ENCODE assay signal across 7 cellular contexts in the genomic region with DNA sequence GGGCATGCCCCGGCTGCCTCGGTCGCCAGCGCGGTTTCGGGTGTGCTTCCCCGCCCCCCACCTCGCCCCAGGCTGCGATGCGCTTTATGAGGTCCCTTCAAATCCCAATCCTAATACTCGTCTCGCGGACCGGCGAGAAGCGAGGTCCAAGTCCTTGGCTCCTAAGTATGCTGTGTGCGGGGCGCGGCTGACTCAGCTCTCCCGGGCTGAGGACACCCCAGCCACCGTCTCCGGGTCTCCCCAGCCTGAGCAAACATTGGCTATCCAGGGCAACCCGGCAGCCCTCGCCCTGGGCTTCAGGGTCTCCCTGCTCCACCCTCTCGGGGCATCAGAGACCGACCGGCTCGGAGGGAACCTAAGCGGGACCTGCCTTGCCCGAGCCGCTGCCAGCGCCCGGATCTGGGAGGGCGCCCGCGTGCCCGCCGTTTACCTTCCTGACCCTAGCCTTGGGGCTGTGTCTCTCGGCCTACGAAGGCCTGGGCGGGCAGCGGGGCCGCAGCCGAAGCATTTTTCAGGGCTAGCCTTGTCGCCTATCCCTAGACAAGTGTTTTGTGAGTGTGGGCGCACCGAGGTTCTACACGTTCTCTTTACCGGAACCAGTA. TPM values are rescaled to one million over a fixed set of nuclear protein-coding genes. Genes with fewer than 3 reads are reported as not detected.
A peak's percentile ranks its signal among the peaks of the same experiment; 100 is the strongest.
DNase-seq lines count a peak whose midpoint lies in the region; ATAC-seq, FAIRE-seq and TF ChIP-seq lines count a peak whose summit lies in the region.

No MANE protein-coding gene starts in this region.

- H3K36me3 Mint-ChIP-seq in activated naive CD8-positive, alpha-beta T cell treated with anti-CD3 and anti-CD28 coated beads, Interleukin-2, amount 10 ng/mL, durations not matched to agents 7 days and 5 days: peaks cover 28% of the 10 kb centered on the region

- no peaks in the 10 kb centered on the region for H3K9me3 ChIP-seq in Peyer's patch
- H3K9me3 ChIP-seq in pancreas: no peaks in the 10 kb centered on the region

- intact Hi-C loops in left cardiac atrium (cut with DNase I): loop anchor here (5.0 to 10.0 kb wide), 5 partner anchors 76 to 101 kb away; no protein-coding TSS in a partner anchor
- intact Hi-C loops in pancreas (cut with DNase I): no loop called here

- H3K4me1 ChIP-seq in Peyer's patch (peaks cover 0 to 30% (median 21%) of the 10 kb centered on the region in 4 donors), pancreas (peaks cover 0 to 17% (median 4%) of the 10 kb centered on the region in 3 donors)

- peaks cover 34% of the 10 kb centered on the region for H3K4me1 Mint-ChIP-seq in activated naive CD8-positive, alpha-beta T cell treated with anti-CD3 and anti-CD28 coated beads, Interleukin-2, amount 10 ng/mL, durations not matched to agents 7 days and 5 days

- no peaks in the 10 kb centered on the region for H3K27me3 Mint-ChIP-seq in activated naive CD8-positive, alpha-beta T cell treated with anti-CD3 and anti-CD28 coated beads, Interleukin-2, amount 10 ng/mL, durations not matched to agents 7 days and 5 days

- H3K27ac ChIP-seq in Peyer's patch (peak overlapping the region; percentile 85 to 94 (median 88)), pancreas (peak overlapping the region; percentile 23 to 80 (median 60))

- DNase-seq in GM12864 (ENCODE audit: low read depth): no peak
- peak; percentile 50 to 80 (median 77) for DNase-seq in Peyer's patch
- DNase-seq in activated naive CD8-positive, alpha-beta T cell treated with anti-CD3 and anti-CD28 coated beads, Interleukin-2, amount 10 ng/mL, durations not matched to agents 7 days and 5 days: peak; percentile 73
- DNase-seq in left cardiac atrium: peak; percentile 61
- peak; percentile 41 to 87 (median 57) for DNase-seq in pancreas
- DNase-seq in NCI-H1105 (lab: John Stamatoyannopoulos, UW): no peak

- 2% methylated on average over 49 of the region's 49 CpGs for WGBS in pancreas, 2 donors

- H3K36me3 ChIP-seq in Peyer's patch (peaks cover 0 to 16% (median 0%) of the 10 kb centered on the region in 3 donors), pancreas (no peaks in the 10 kb centered on the region)

- POLR2A ChIA-PET in activated naive CD8-positive, alpha-beta T cell treated with anti-CD3 and anti-CD28 coated beads, Interleukin-2, amount 10 ng/mL, durations not matched to agents 7 days and 5 days (lab: Charles Lee): interaction anchor here (0.7 to 5.7 kb wide), 7 partner anchors 18 to 76 kb away, joined by 3 to 43 read pairs (median 5); no protein-coding TSS in a partner anchor

- ATAC-seq in HG02642 (IDR thresholded peaks at IDR 0.05; ENCODE audit: poor library complexity, unreplicated experiment): peak; percentile 22
- peak; percentile 30 for ATAC-seq in activated naive CD8-positive, alpha-beta T cell treated with anti-CD3 and anti-CD28 coated beads, Interleukin-2, amount 10 ng/mL, durations not matched to agents 7 days and 5 days (ENCODE audit: low read depth)
- ATAC-seq in left cardiac atrium: peak; percentile 32 to 59
- peak; percentile 64 to 77 (median 76) for ATAC-seq in pancreas

- peak overlapping the region; percentile 91 for H3K4me3 ChIP-seq in GM12864 (ENCODE audit: low read depth, low read length)
- peak overlapping the region; percentile 59 to 96 (median 90) for H3K4me3 ChIP-seq in Peyer's patch
- H3K4me3 ChIP-seq in pancreas: peak overlapping the region; percentile 65 to 87 (median 73)

- TF ChIP-seq CTCF in GM12864 (IDR thresholded peaks at IDR 0.05; ENCODE audit: low read depth, low read length, missing control alignments): no peak
- TF ChIP-seq CTCF in Peyer's patch (IDR thresholded peaks at IDR 0.05): no peak
- no peak for TF ChIP-seq CTCF in pancreas (IDR thresholded peaks at IDR 0.05)

- H3K27me3 ChIP-seq in Peyer's patch (no peaks in the 10 kb centered on the region), pancreas (no peaks in the 10 kb centered on the region)

- peak overlapping the region; percentile 92 for H3K27ac Mint-ChIP-seq in activated naive CD8-positive, alpha-beta T cell treated with anti-CD3 and anti-CD28 coated beads, Interleukin-2, amount 10 ng/mL, durations not matched to agents 7 days and 5 days

- FAIRE-seq in pancreas (lab: Jason Lieb, UNC): no peak

- H3K4me3 Mint-ChIP-seq in activated naive CD8-positive, alpha-beta T cell treated with anti-CD3 and anti-CD28 coated beads, Interleukin-2, amount 10 ng/mL, durations not matched to agents 7 days and 5 days: peak overlapping the region; percentile 90

- H3K9me3 Mint-ChIP-seq in activated naive CD8-positive, alpha-beta T cell treated with anti-CD3 and anti-CD28 coated beads, Interleukin-2, amount 10 ng/mL, durations not matched to agents 7 days and 5 days: peaks cover 2% of the 10 kb centered on the region

- TF ChIP-seq POLR2A in Peyer's patch (IDR thresholded peaks at IDR 0.05): no peak

RNA-seq across cellular contexts. Expression of gene ITPKB, which starts 1.2 kb away (rescaled TPM):
- total RNA-seq in Peyer's patch (10 to 100 TPM in 3 of 4 donors, 1 to 10 TPM in 1; 9.5 to 36.3 (median 23.0) TPM), left cardiac atrium (10 to 100 TPM; 13.8 to 18.3 TPM), pancreas (10 to 100 TPM in 1 of 6 donors, 1 to 10 TPM in 5; 5.0 to 13.9 (median 5.9) TPM)
- total RNA-seq in activated naive CD8-positive, alpha-beta T cell treated with anti-CD3 and anti-CD28 coated beads, Interleukin-2, amount 10 ng/mL, durations not matched to agents 7 days and 5 days: 10 to 100 TPM; 75.3 to 76.9 TPM
- 1 to 10 TPM; 3.8 to 4.6 TPM for polyA plus RNA-seq in pancreas

Comparison
In these comparisons a context has a peak if more than half of its experiments do, and no peak if none do; other contexts are left out.
1. DNase-seq: peak in Peyer's patch (3 of 3), activated naive CD8-positive, alpha-beta T cell treated with anti-CD3 and anti-CD28 coated beads, Interleukin-2, amount 10 ng/mL, durations not matched to agents 7 days and 5 days (single experiment), left cardiac atrium (single experiment) and pancreas (6 of 6); none in GM12864 (single experiment) and NCI-H1105 (single experiment).
2. ATAC-seq: peak in every context shown above with its lines; median percentile 76 in pancreas; 46 in left cardiac atrium; 30 in activated naive CD8-positive, alpha-beta T cell treated with anti-CD3 and anti-CD28 coated beads, Interleukin-2, amount 10 ng/mL, durations not matched to agents 7 days and 5 days; 22 in HG02642.
3. intact Hi-C loops: an anchor here in left cardiac atrium (5.0 to 10.0 kb wide); none called in pancreas.
4. Peak in every context shown above with its lines, with median percentiles within 50 percentile points of each other: H3K4me3 ChIP-seq.